ENCODE assay signal across 8 cellular contexts in the genomic region with DNA sequence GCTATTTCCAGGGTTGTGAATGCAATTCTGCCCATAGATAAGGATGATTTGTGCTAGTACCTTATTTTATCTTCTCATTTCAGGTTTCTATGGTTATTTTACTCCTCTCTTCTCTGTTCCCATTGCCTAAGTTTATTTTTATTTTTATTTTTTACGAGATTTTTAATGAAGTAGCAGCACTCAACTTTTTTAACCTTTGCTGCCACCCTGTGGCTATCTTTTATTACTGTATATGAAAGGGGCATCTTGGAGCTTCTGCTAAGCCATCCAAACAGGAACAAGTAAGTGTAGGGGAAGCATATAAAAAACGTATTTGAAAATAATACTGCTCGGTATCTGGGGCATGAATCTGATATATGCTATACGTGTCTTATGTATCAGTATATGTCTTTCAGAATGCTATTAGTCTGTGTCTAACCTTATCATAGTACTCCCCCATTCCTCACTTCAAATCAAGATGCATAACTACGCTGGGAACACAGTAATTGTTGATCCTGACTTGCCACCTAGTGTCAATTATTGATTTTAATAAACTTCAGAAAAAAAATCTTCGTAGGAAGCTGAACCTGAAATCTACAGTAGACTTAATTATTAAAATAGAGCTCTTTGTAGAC.
A peak's percentile ranks its signal among the peaks of the same experiment; 100 is the strongest.
DNase-seq lines count a peak whose midpoint lies in the region; ATAC-seq, FAIRE-seq and TF ChIP-seq lines count a peak whose summit lies in the region.

No MANE protein-coding gene starts in this region.

- POLR2A ChIA-PET in PC-9 (lab: Charles Lee; ENCODE audit: unreplicated experiment) = interaction anchor here (0.6 to 0.7 kb wide), 2 partner anchors 100 to 426 kb away, joined by 5 to 9 read pairs; no protein-coding TSS in a partner anchor
- POLR2A ChIA-PET in naive thymus-derived CD4-positive, alpha-beta T cell (lab: Charles Lee) = interaction anchor here (1.0 to 1.9 kb wide), 5 partner anchors 11 to 405 kb away, joined by 3 to 26 read pairs (median 5); partner anchors contain the start of gene M6PR

- H3K27me3 ChIP-seq in PC-9 (ENCODE audit: insufficient read depth, low read depth) = peaks cover 13% of the 10 kb centered on the region
- H3K27me3 ChIP-seq in endodermal cell (ENCODE audit: control insufficient read depth, insufficient read depth, low read length, poor library complexity, severe bottlenecking) = no peaks in the 10 kb centered on the region
- H3K27me3 ChIP-seq in naive thymus-derived CD4-positive, alpha-beta T cell (ENCODE audit: control insufficient read depth in 2 of 2, insufficient read depth in 2 of 2, low read length in 2 of 2) = no peaks in the 10 kb centered on the region

- no TSS peak for BruUV-seq in PC-9 (replicated peaks; lab: Mats Ljungman, UMichigan)

- CTCF ChIA-PET in PC-9 (lab: Charles Lee) = interaction anchor here (0.6 to 3.8 kb wide), 10 partner anchors 14 to 1466 kb away, joined by 3 to 53 read pairs (median 4); partner anchors contain the start of gene M6PR
- CTCF ChIA-PET in naive thymus-derived CD4-positive, alpha-beta T cell (lab: Charles Lee) = interaction anchor here (0.6 to 8.9 kb wide), 30 partner anchors 11 to 505 kb away, joined by 3 to 158 read pairs (median 6); partner anchors contain the start of gene M6PR

- DNase-seq in CD14-positive monocyte (ENCODE audit: low spot score) = no peak
- DNase-seq in GM18507 (ENCODE audit: extremely low spot score, insufficient read length, low read depth) = no peak
- peak; percentile 34 to 52 for DNase-seq in PC-9
- DNase-seq in endodermal cell = no peak
- DNase-seq in naive thymus-derived CD4-positive, alpha-beta T cell = peak in 7 of 9 donors; percentile 41 to 71 (median 57)
- no peak for DNase-seq in T-helper 2 cell treated with Interferon-gamma antibody and Interleukin-4, amounts not matched to agents 5 μg/mL and 100 μg/mL, for 36 hours (ENCODE audit: low spot score)
- no peak for DNase-seq in stimulated activated CD8-positive, alpha-beta memory T cell treated with anti-CD3 and anti-CD28 coated beads, Interleukin-4, amount 100 ng/mL, for 48 hours
- DNase-seq in NCI-H1048 (lab: John Stamatoyannopoulos, UW) = no peak

- no peaks in the 10 kb centered on the region for H3F3A ChIP-seq in PC-9 (ENCODE audit: insufficient read depth, low read depth)

- H3K9me3 ChIP-seq in PC-9 (ENCODE audit: insufficient read depth, low read depth) = no peaks in the 10 kb centered on the region
- H3K9me3 ChIP-seq in endodermal cell (ENCODE audit: control insufficient read depth, low read length) = no peaks in the 10 kb centered on the region
- H3K9me3 ChIP-seq in naive thymus-derived CD4-positive, alpha-beta T cell (ENCODE audit: control insufficient read depth in 2 of 3, low read length in 3 of 3) = no peaks in the 10 kb centered on the region

- no peaks in the 10 kb centered on the region for H3K79me2 ChIP-seq in PC-9 (ENCODE audit: low read depth)

- WGBS in endodermal cell (ENCODE audit: insufficient coverage in 1 of 2, insufficient read length in 1 of 2), 2 experiments = 46% methylated on average over 5 of the region's 6 CpGs; no CpG with 5 or more reads in 1 of the 2 experiments

- H3K4me1 Mint-ChIP-seq in CD14-positive monocyte (peaks cover 9% of the 10 kb centered on the region), endodermal cell (no peaks in the 10 kb centered on the region)
- peaks cover 2 to 32% (median 13%) of the 10 kb centered on the region in 7 donors for H3K4me1 Mint-ChIP-seq in naive thymus-derived CD4-positive, alpha-beta T cell
- peaks cover 7% of the 10 kb centered on the region for H3K4me1 Mint-ChIP-seq in T-helper 2 cell treated with Interferon-gamma antibody and Interleukin-4, amounts not matched to agents 5 μg/mL and 100 μg/mL, for 36 hours (ENCODE audit: low read depth)

- H3K4me1 ChIP-seq in PC-9 (replicated peaks; ENCODE audit: insufficient read depth) (no peaks in the 10 kb centered on the region), endodermal cell (ENCODE audit: control insufficient read depth, insufficient read depth, low read length) (no peaks in the 10 kb centered on the region)
- peaks cover 5 to 6% of the 10 kb centered on the region in 2 donors for H3K4me1 ChIP-seq in naive thymus-derived CD4-positive, alpha-beta T cell (ENCODE audit: control insufficient read depth in 2 of 2, insufficient read depth in 2 of 2, low read length in 2 of 2)

- H3K9me3 Mint-ChIP-seq in CD14-positive monocyte = peaks cover 0 to 3% (median 0%) of the 10 kb centered on the region in 7 donors
- H3K9me3 Mint-ChIP-seq in endodermal cell = peaks cover 3% of the 10 kb centered on the region
- H3K9me3 Mint-ChIP-seq in naive thymus-derived CD4-positive, alpha-beta T cell = peaks cover 0 to 14% (median 3%) of the 10 kb centered on the region in 11 donors
- no peaks in the 10 kb centered on the region for H3K9me3 Mint-ChIP-seq in T-helper 2 cell treated with Interferon-gamma antibody and Interleukin-4, amounts not matched to agents 5 μg/mL and 100 μg/mL, for 36 hours

- FAIRE-seq in GM18507 (lab: Jason Lieb, UNC) = peak; percentile 71

- H3K36me3 ChIP-seq in PC-9 (ENCODE audit: low read depth) (no peaks in the 10 kb centered on the region), endodermal cell (ENCODE audit: control insufficient read depth, insufficient read depth, low read length) (no peaks in the 10 kb centered on the region)
- H3K36me3 ChIP-seq in naive thymus-derived CD4-positive, alpha-beta T cell (ENCODE audit: control insufficient read depth in 2 of 3, insufficient read depth in 3 of 3, low read length in 3 of 3) = no peaks in the 10 kb centered on the region

- peak; percentile 84 for ATAC-seq in naive thymus-derived CD4-positive, alpha-beta T cell

- H3K4me3 ChIP-seq in PC-9 (no peak overlapping the region), endodermal cell (ENCODE audit: low read length) (no peak overlapping the region)
- no peak overlapping the region for H3K4me3 ChIP-seq in naive thymus-derived CD4-positive, alpha-beta T cell (ENCODE audit: low read length)

- H2AFZ ChIP-seq in PC-9 = no peak overlapping the region

- H3K27ac ChIP-seq in PC-9 = no peak overlapping the region
- H3K27ac ChIP-seq in endodermal cell (ENCODE audit: low read depth, low read length) = no peak overlapping the region
- H3K27ac ChIP-seq in naive thymus-derived CD4-positive, alpha-beta T cell (ENCODE audit: low read depth, low read length) = no peak overlapping the region

- H4K20me1 ChIP-seq in PC-9 (ENCODE audit: insufficient read depth) = no peaks in the 10 kb centered on the region

- no peak overlapping the region for H3K4me2 ChIP-seq in PC-9

- H3K9me2 ChIP-seq in PC-9 (ENCODE audit: insufficient read depth) = no peaks in the 10 kb centered on the region

- peaks cover 0 to 2% (median 0%) of the 10 kb centered on the region in 3 donors for H3K27me3 Mint-ChIP-seq in CD14-positive monocyte (ENCODE audit: low read depth in 3 of 3)
- no peaks in the 10 kb centered on the region for H3K27me3 Mint-ChIP-seq in endodermal cell (ENCODE audit: insufficient read depth)
- H3K27me3 Mint-ChIP-seq in naive thymus-derived CD4-positive, alpha-beta T cell = peaks cover 0 to 4% (median 0%) of the 10 kb centered on the region in 5 donors
- peaks cover 22% of the 10 kb centered on the region for H3K27me3 Mint-ChIP-seq in T-helper 2 cell treated with Interferon-gamma antibody and Interleukin-4, amounts not matched to agents 5 μg/mL and 100 μg/mL, for 36 hours (ENCODE audit: low read depth)

- H3K9ac ChIP-seq in endodermal cell (ENCODE audit: extremely low read depth, low read length, poor library complexity, severe bottlenecking) = no peak overlapping the region

- no peak overlapping the region for H3K4me3 Mint-ChIP-seq in CD14-positive monocyte
- H3K4me3 Mint-ChIP-seq in endodermal cell = no peak overlapping the region
- no peak overlapping the region for H3K4me3 Mint-ChIP-seq in naive thymus-derived CD4-positive, alpha-beta T cell
- H3K4me3 Mint-ChIP-seq in T-helper 2 cell treated with Interferon-gamma antibody and Interleukin-4, amounts not matched to agents 5 μg/mL and 100 μg/mL, for 36 hours = no peak overlapping the region

- TF ChIP-seq CTCF in CD14-positive monocyte (IDR thresholded peaks at IDR 0.05) (peak; percentile 73), PC-9 (conservative IDR thresholded peaks at IDR 0.05) (peak; percentile 80), endodermal cell (conservative IDR thresholded peaks at IDR 0.05) (peak; percentile 94)

- no peaks in the 10 kb centered on the region for H3K36me3 Mint-ChIP-seq in CD14-positive monocyte
- no peaks in the 10 kb centered on the region for H3K36me3 Mint-ChIP-seq in endodermal cell (ENCODE audit: low read depth)
- peaks cover 0 to 15% (median 9%) of the 10 kb centered on the region in 5 donors for H3K36me3 Mint-ChIP-seq in naive thymus-derived CD4-positive, alpha-beta T cell
- H3K36me3 Mint-ChIP-seq in T-helper 2 cell treated with Interferon-gamma antibody and Interleukin-4, amounts not matched to agents 5 μg/mL and 100 μg/mL, for 36 hours (ENCODE audit: low read depth) = no peaks in the 10 kb centered on the region

- H3K27ac Mint-ChIP-seq in CD14-positive monocyte (no peak overlapping the region), endodermal cell (no peak overlapping the region)
- H3K27ac Mint-ChIP-seq in naive thymus-derived CD4-positive, alpha-beta T cell = peak overlapping the region in 4 of 9 donors; percentile 31 to 70 (median 40)
- H3K27ac Mint-ChIP-seq in T-helper 2 cell treated with Interferon-gamma antibody and Interleukin-4, amounts not matched to agents 5 μg/mL and 100 μg/mL, for 36 hours = no peak overlapping the region

- intact Hi-C loops in CD14-positive monocyte (cut with micrococcal nuclease) (loop anchor here in 1 of 2 donors (10.0 kb wide), 1 partner anchor 385 kb away; the partner anchor contains the start of gene MFAP5), PC-9 (cut with micrococcal nuclease; ENCODE audit: unreplicated experiment) (loop anchor here (1.0 kb wide), 3 partner anchors 367 to 505 kb away; no protein-coding TSS in a partner anchor)
- intact Hi-C loops in naive thymus-derived CD4-positive, alpha-beta T cell (cut with micrococcal nuclease) = loop anchor here (1.0 to 5.0 kb wide), 11 partner anchors 10 to 505 kb away; partner anchors contain the start of genes PHC1 (in 2 of the 2) and RIMKLB (in 1 of the 2)

Comparison
In these comparisons a context has a peak if more than half of its experiments do, and no peak if none do; other contexts are left out.
1. DNase-seq: peak in PC-9 (2 of 2) and naive thymus-derived CD4-positive, alpha-beta T cell (7 of 9); none in CD14-positive monocyte (single experiment), GM18507 (single experiment), endodermal cell (single experiment), T-helper 2 cell treated with Interferon-gamma antibody and Interleukin-4, amounts not matched to agents 5 μg/mL and 100 μg/mL, for 36 hours (single experiment), stimulated activated CD8-positive, alpha-beta memory T cell treated with anti-CD3 and anti-CD28 coated beads, Interleukin-4, amount 100 ng/mL, for 48 hours (single experiment) and NCI-H1048 (single experiment).
2. Peak in every context shown above with its lines, with median percentiles within 50 percentile points of each other: CTCF ChIP-seq.